19 cellular contexts compared by ENCODE assay signal in genomic region chr7:148588168-148588890, GRCh38. TPM values are rescaled to one million over a fixed set of nuclear protein-coding genes. Genes with fewer than 3 reads are reported as not detected.
DNase-seq lines count a peak whose midpoint lies in the region; ATAC-seq, FAIRE-seq and TF ChIP-seq lines count a peak whose summit lies in the region.
"Had no signal": no experiment of that assay in that cellular context is flagged by ENCODE, and none has a peak within 500 bp of the region (broad histone marks: within the 10 kb centered on the region; RNA-seq: fewer than 3 reads in every experiment).

No MANE protein-coding gene starts in this region.

- peak overlapping the region; percentile 49 for H4K91ac ChIP-seq in H1 (replicated peaks; ENCODE audit: insufficient read length, low read length)

- H3K9ac ChIP-seq in HUES48 (ENCODE audit: low read depth, low read length) (no peak overlapping the region), H1 (replicated peaks in 1 of 4; ENCODE audit: extremely low read depth in 1 of 4, low read depth in 3 of 4, low read length in 3 of 4) (no peak overlapping the region)

- no peak overlapping the region for H2BK15ac ChIP-seq in H1 (ENCODE audit: low read length)

- no peak for FAIRE-seq in H1 (lab: Jason Lieb, UNC)
- FAIRE-seq: GM19239, RCC 7860 had no signal

- no peaks in the 10 kb centered on the region for H4K20me1 ChIP-seq in H1 (replicated peaks in 1 of 2; ENCODE audit: control insufficient read depth in 1 of 2, insufficient read depth in 2 of 2, low read length in 2 of 2)

- no peak for TF ChIP-seq RAD21 in H1 (IDR thresholded peaks at IDR 0.05 in 1 of 2, conservative IDR thresholded peaks at IDR 0.05 in 1 of 2; ENCODE audit: low read depth in 2 of 2, low read length in 2 of 2)

- H3K23me2 ChIP-seq in H1 (ENCODE audit: low read depth, low read length) = no peaks in the 10 kb centered on the region

- H3K79me2 ChIP-seq in H1 (ENCODE audit: control insufficient read depth in 1 of 2, insufficient read depth in 2 of 2, low read length in 2 of 2) = no peaks in the 10 kb centered on the region

- DNase-seq in NCI-H524 treated with DMSO at 0.1 percent for 48 hours (lab: John Stamatoyannopoulos, UW) = peak; percentile 73
- no peak for DNase-seq in H1 (ENCODE audit: low read depth in 1 of 2, low spot score in 2 of 2)
- DNase-seq in retina = peak; percentile 65
- no peak for DNase-seq in NCI-H1417 treated with DMSO at 0.1 percent for 48 hours (lab: John Stamatoyannopoulos, UW)
- no peak for DNase-seq in cardiac septum (ENCODE audit: low spot score)
- DNase-seq: ACHN, AML-193, COR-L47, EL, KBM-7, NCI-H187, NCI-H446 treated with DMSO at 0.1 percent for 48 hours, Right ventricle myocardium superior had no signal

- H4K8ac ChIP-seq in H1 (ENCODE audit: extremely low read depth, insufficient read depth, low read length) = no peak overlapping the region

- POLR2A ChIA-PET in H1 (lab: Charles Lee; ENCODE audit: partially characterized antibody) = interaction anchor here (1.2 kb wide), 1 partner anchor 23 kb away, joined by 4 read pairs; no protein-coding TSS in a partner anchor

- H3K27ac ChIP-seq in HUES48 (ENCODE audit: low read depth, low read length) (peak overlapping the region; percentile 37), H1 (ENCODE audit: low read depth, low read length) (no peak overlapping the region)

- H2BK12ac ChIP-seq in H1 (ENCODE audit: low read depth, low read length) = no peak overlapping the region

- no peak overlapping the region for H3K4ac ChIP-seq in H1 (replicated peaks; ENCODE audit: insufficient read length, low read depth, low read length)

- TF ChIP-seq CTCF in H1 (IDR thresholded peaks at IDR 0.05; ENCODE audit: control extremely low read depth in 1 of 3, insufficient read depth in 1 of 3, low read depth in 1 of 3, low read length in 3 of 3) = no peak

- no peak overlapping the region; the same call in 1 of the 2 replicates for H2BK5ac ChIP-seq in H1 (ENCODE audit: low read depth, low read length)

- intact Hi-C loops in cardiac septum (cut with DNase I) = no loop called here

- no peak overlapping the region for H2AFZ ChIP-seq in H1 (ENCODE audit: low read length)

- H3K18ac ChIP-seq in H1 (ENCODE audit: extremely low read depth, low read length) = no peak overlapping the region

- H3K36me3 ChIP-seq in HUES48 (ENCODE audit: control insufficient read depth, insufficient read depth, low read length) = no peaks in the 10 kb centered on the region
- no peaks in the 10 kb centered on the region for H3K36me3 ChIP-seq in H1 (ENCODE audit: control insufficient read depth in 2 of 4, insufficient read depth in 4 of 4, low read length in 3 of 4)
- H3K36me3 ChIP-seq: HAP-1 had no signal

- 84% methylated on average over 13 of the region's 13 CpGs; no CpG with 5 or more reads in 1 of the 2 experiments for WGBS in H1 (ENCODE audit: extremely low coverage in 1 of 2, insufficient coverage in 1 of 2, insufficient read length in 1 of 2, insufficient replicate concordance in 2 of 2, low coverage in 1 of 2, low lambda C conversion rate in 2 of 2, missing lambda C conversion rate in 1 of 2), 2 experiments

- no peak overlapping the region for H3K14ac ChIP-seq in H1 (ENCODE audit: insufficient read length)

- no peak overlapping the region for H2BK120ac ChIP-seq in H1 (replicated peaks; ENCODE audit: low read depth, low read length)

- H3K9me3 ChIP-seq in HUES48 (ENCODE audit: control insufficient read depth, insufficient read depth, low read length) (no peaks in the 10 kb centered on the region), H1 (ENCODE audit: insufficient read depth in 2 of 2, low read depth in 1 of 2, low read length in 1 of 2) (no peaks in the 10 kb centered on the region)
- H3K9me3 ChIP-seq: HAP-1 had no signal

- no peak for ATAC-seq in GM18868 (IDR thresholded peaks at IDR 0.05; ENCODE audit: unreplicated experiment)

- H3K4me1 ChIP-seq in HUES48 (ENCODE audit: control insufficient read depth, insufficient read depth, low read length) (peaks cover 38% of the 10 kb centered on the region), H1 (replicated peaks in 1 of 4; ENCODE audit: control insufficient read depth in 3 of 4, insufficient read depth in 4 of 4, low read length in 3 of 4) (peaks cover 4 to 16% (median 13%) of the 10 kb centered on the region in 4 experiments; a peak in 6 of 7 replicates)
- H3K4me1 ChIP-seq: HAP-1 had no signal

- H2BK20ac ChIP-seq in H1 (ENCODE audit: low read length) = peak overlapping the region; percentile 67; the same call in 1 of the 2 replicates

- H3K4me3 ChIP-seq in HUES48 (ENCODE audit: low read depth, low read length) = no peak overlapping the region
- no peak overlapping the region for H3K4me3 ChIP-seq in H1 (ENCODE audit: extremely low read depth in 1 of 4, insufficient read depth in 2 of 4, low read depth in 3 of 4, low read length in 4 of 4)
- H3K4me3 ChIP-seq: HAP-1 had no signal

- no peak overlapping the region; a peak in 1 of 4 replicates for H3K4me2 ChIP-seq in H1 (ENCODE audit: insufficient read depth in 1 of 2, low read depth in 2 of 2, low read length in 2 of 2)

- H4K5ac ChIP-seq in H1 (ENCODE audit: insufficient read length, low read depth, low read length) = no peak overlapping the region

- no peak overlapping the region for H2AK5ac ChIP-seq in H1 (ENCODE audit: low read depth, low read length)

- H3K56ac ChIP-seq in H1 (replicated peaks; ENCODE audit: insufficient read length, low read depth, low read length) = no peak overlapping the region

- CTCF ChIA-PET in H1 (lab: Charles Lee; ENCODE audit: partially characterized antibody) = interaction anchor here (0.6 to 1.7 kb wide), 4 partner anchors 13 to 23 kb away, joined by 3 to 12 read pairs (median 4); no protein-coding TSS in a partner anchor

- H3K79me1 ChIP-seq in H1 (ENCODE audit: low read depth, low read length) = no peaks in the 10 kb centered on the region

- TF ChIP-seq EP300 in H1 (IDR thresholded peaks at IDR 0.05; ENCODE audit: borderline replicate concordance in 1 of 2, low read depth in 2 of 2, low read length in 2 of 2) = no peak

- H3K27me3 ChIP-seq in HUES48 (ENCODE audit: control insufficient read depth, insufficient read depth, low read length) = no peaks in the 10 kb centered on the region
- no peaks in the 10 kb centered on the region for H3K27me3 ChIP-seq in H1 (replicated peaks in 1 of 4; ENCODE audit: control insufficient read depth in 3 of 4, extremely low read depth in 1 of 4, insufficient read depth in 3 of 4, low read length in 3 of 4)

- TF ChIP-seq POLR2A in H1 (IDR thresholded peaks at IDR 0.05; ENCODE audit: control extremely low read depth in 1 of 2, low read depth in 2 of 2, low read length in 2 of 2) = no peak

- no peak overlapping the region for H3K23ac ChIP-seq in H1 (ENCODE audit: insufficient read length)

TF ChIP-seq in H1, 55 proteins besides CTCF, POLR2A, EP300 and RAD21:
- no peak for TF ChIP-seq KDM4A (IDR thresholded peaks at IDR 0.05; ENCODE audit: low read depth, low read length, severe bottlenecking)
- no peak for TF ChIP-seq CEBPB (IDR thresholded peaks at IDR 0.05; ENCODE audit: low read depth, low read length)
- TF ChIP-seq SP4 (IDR thresholded peaks at IDR 0.05; ENCODE audit: low read length) = no peak
- TF ChIP-seq BACH1 (IDR thresholded peaks at IDR 0.05; ENCODE audit: low read length) = no peak
- TF ChIP-seq CHD1 (IDR thresholded peaks at IDR 0.05; ENCODE audit: low read depth, low read length) = no peak
- TF ChIP-seq SAP30 (IDR thresholded peaks at IDR 0.05; ENCODE audit: insufficient read depth, insufficient replicate concordance, low read length) = no peak
- TF ChIP-seq EGR1 (IDR thresholded peaks at IDR 0.05; ENCODE audit: borderline replicate concordance, low read depth, low read length) = no peak
- TF ChIP-seq GABPA (IDR thresholded peaks at IDR 0.05; ENCODE audit: borderline replicate concordance, insufficient read depth, low read length) = no peak
- no peak for TF ChIP-seq KDM1A (IDR thresholded peaks at IDR 0.05; ENCODE audit: borderline replicate concordance, low read length)
- TF ChIP-seq POU5F1 (IDR thresholded peaks at IDR 0.05; ENCODE audit: low read depth, low read length) = no peak

RNA-seq across cellular contexts. Expression of gene C7orf33, which starts 2.2 kb away (rescaled TPM):
- not detected in 2 replicates for total RNA-seq in H1 (2021; fragmentation: NEBNext Ultra II Directional; extraction: Animal tissue kit (Norgen Biotek cat#: 25700))
- not detected in 2 replicates for polyA plus RNA-seq in H1 (2011; rRNA removed)
- not detected for polyA plus RNA-seq in H1 (2011; cell fraction: cytosol; rRNA removed)
- not detected for polyA plus RNA-seq in H1 (2011; cell fraction: nucleus; rRNA removed)
- polyA plus RNA-seq in H1 (2012, experiment 1 of 2) = not detected in 4 replicates
- not detected for polyA plus RNA-seq in H1 (2012, experiment 2 of 2)
- not detected for polyA plus RNA-seq in H1 (2013, experiment 1 of 2)
- polyA plus RNA-seq in H1 (2013, experiment 2 of 2) = not detected
- not detected in 2 replicates for polyA minus RNA-seq in H1 (2011; rRNA and poly(A)+ RNA removed)
- not detected for polyA minus RNA-seq in H1 (2011; cell fraction: cytosol; rRNA and poly(A)+ RNA removed)
- polyA minus RNA-seq in H1 (2011; cell fraction: nucleus; rRNA and poly(A)+ RNA removed) = not detected
- not detected for total RNA-seq in cardiac septum
- total RNA-seq: Right ventricle myocardium superior; T-helper 1 cell treated with Interleukin-12 subunit alpha and Interleukin-12 subunit beta and Interleukin-4 antibody, amounts not matched to agents 30 ng/mL and 1 ng/mL, for 36 hours had no signal

Comparison
In these comparisons a context has a peak if more than half of its experiments do, and no peak if none do; other contexts are left out.
1. DNase-seq: peak in NCI-H524 treated with DMSO at 0.1 percent for 48 hours (single experiment) and retina (single experiment); none in H1 (0 of 2), NCI-H1417 treated with DMSO at 0.1 percent for 48 hours (single experiment) and cardiac septum (single experiment).